Comparison of ENCODE assay signal across 12 cellular contexts in the genomic region with DNA sequence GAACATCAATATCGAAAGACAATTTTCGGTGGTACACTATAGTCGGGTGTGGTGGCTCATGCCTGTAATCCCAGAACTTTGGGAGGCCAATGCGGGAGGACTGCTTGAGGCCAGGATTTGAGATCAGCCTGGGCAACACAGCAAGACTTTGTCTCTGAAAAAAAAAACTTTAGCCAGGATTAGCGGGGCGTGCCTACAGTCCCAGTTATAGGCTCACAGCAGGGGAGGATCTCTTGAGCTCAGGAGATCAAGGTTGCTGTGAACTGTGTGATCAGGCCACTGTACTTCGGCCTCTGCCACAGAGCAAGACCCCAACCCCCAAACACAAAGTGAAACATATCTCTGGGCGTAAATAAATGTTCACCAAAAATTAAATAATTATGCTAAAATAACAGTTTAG. TPM values are rescaled to one million over a fixed set of nuclear protein-coding genes. Genes with fewer than 3 reads are reported as not detected.
DNase-seq lines count a peak whose midpoint lies in the region; ATAC-seq, FAIRE-seq and TF ChIP-seq lines count a peak whose summit lies in the region.
"Had no signal": no experiment of that assay in that cellular context is flagged by ENCODE, and none has a peak within 500 bp of the region (broad histone marks: within the 10 kb centered on the region; RNA-seq: fewer than 3 reads in every experiment).

No MANE protein-coding gene starts in this region.

- peak; percentile 77 for FAIRE-seq in HepG2 (lab: Jason Lieb, UNC)

- no peaks in the 10 kb centered on the region for H3K27me3 Mint-ChIP-seq in T-cell

- peak overlapping the region in 2 of 10 experiments; percentile 82 to 92; a peak in 3 of 20 replicates for H3K4me3 ChIP-seq in BLaER1 treated with 17β-estradiol and CSF1 and Interleukin-3, amounts not matched to agents 10 nM and 100 nM
- H3K4me3 ChIP-seq in HAP-1: no peak overlapping the region
- H3K4me3 ChIP-seq in HepG2 (replicated peaks in 1 of 3; ENCODE audit: insufficient read depth in 1 of 3, low read depth in 2 of 3, low read length in 3 of 3): peak overlapping the region; percentile 86 to 93 (median 92); a peak in 5 of 6 replicates
- H3K4me3 ChIP-seq in osteoblast (ENCODE audit: insufficient read depth, low read length): no peak overlapping the region

- ATAC-seq in T-cell (replicated peaks in 1 of 4): no peak
- ATAC-seq in HepG2: peak; percentile 45
- ATAC-seq in GM18502 (IDR thresholded peaks at IDR 0.05; ENCODE audit: poor library complexity, unreplicated experiment): no peak

- DNase-seq in HAP-1 (ENCODE audit: low spot score in 2 of 2) (peak; percentile 31 to 42), T-cell (no peak), HepG2 (ENCODE audit: low spot score) (peak; percentile 84), NCI-H2107 (lab: John Stamatoyannopoulos, UW) (no peak), osteoblast (ENCODE audit: insufficient read length, low spot score, missing footprints) (no peak), NCI-H187 treated with DMSO at 0.1 percent for 48 hours (lab: John Stamatoyannopoulos, UW) (no peak)
- DNase-seq: activated CD8-positive, alpha-beta memory T cell treated with anti-CD3 and anti-CD28 coated beads, Interleukin-2, amount 50 U/mL, for 4 hours; NCI-H1436 treated with DMSO at 0.1 percent for 48 hours; stimulated activated CD8-positive, alpha-beta memory T cell treated with anti-CD3 and anti-CD28 coated beads, Interleukin-4, amount 100 ng/mL, for 48 hours had no signal

- POLR2A ChIA-PET in T-cell (lab: Charles Lee) (interaction anchor here in 1 of 2 donors (0.7 kb wide), 1 partner anchor 23 kb away, joined by 3 read pairs; no protein-coding TSS in a partner anchor), HepG2 (lab: Yijun Ruan, JAX) (interaction anchor here (1.0 to 3.5 kb wide), 2 partner anchors 10 to 36 kb away, joined by 3 to 41 read pairs; partner anchors contain the start of gene POGK)

- peak overlapping the region in 4 of 11 experiments; percentile 12 to 94 (median 92); a peak in 2 of 22 replicates for H3K9ac ChIP-seq in BLaER1 treated with 17β-estradiol and CSF1 and Interleukin-3, amounts not matched to agents 10 nM and 100 nM
- H3K9ac ChIP-seq in HepG2 (ENCODE audit: insufficient read depth, low read depth, low read length): peak overlapping the region; percentile 93; the same call in 1 of the 2 replicates

- H2AFZ ChIP-seq in HepG2 (ENCODE audit: low read length): no peak overlapping the region
- H2AFZ ChIP-seq in osteoblast (ENCODE audit: low read length): no peak overlapping the region

- no peaks in the 10 kb centered on the region for H3K27me3 ChIP-seq in BLaER1 treated with 17β-estradiol and CSF1 and Interleukin-3, amounts not matched to agents 10 nM and 100 nM
- no peaks in the 10 kb centered on the region for H3K27me3 ChIP-seq in HAP-1 (ENCODE audit: low read depth)
- H3K27me3 ChIP-seq in HepG2 (ENCODE audit: control insufficient read depth in 1 of 2, insufficient read depth in 2 of 2, low read length in 2 of 2): no peaks in the 10 kb centered on the region; a peak in 1 of 5 replicates
- H3K27me3 ChIP-seq in osteoblast (ENCODE audit: insufficient read depth, low read length): no peaks in the 10 kb centered on the region
- H3K27me3 ChIP-seq: neutrophil had no signal

- H3K4me1 Mint-ChIP-seq in T-cell: peaks cover 54 to 66% (median 61%) of the 10 kb centered on the region in 3 donors

- H3K79me2 ChIP-seq in HepG2 (ENCODE audit: insufficient read depth, low read length) (peaks cover 55% of the 10 kb centered on the region), osteoblast (ENCODE audit: insufficient read depth, low read length) (peaks cover 51% of the 10 kb centered on the region)

- peaks cover 18 to 34% (median 27%) of the 10 kb centered on the region in 10 experiments for H3K4me1 ChIP-seq in BLaER1 treated with 17β-estradiol and CSF1 and Interleukin-3, amounts not matched to agents 10 nM and 100 nM
- peaks cover 15% of the 10 kb centered on the region for H3K4me1 ChIP-seq in HAP-1
- peaks cover 73% of the 10 kb centered on the region for H3K4me1 ChIP-seq in HepG2 (ENCODE audit: insufficient read depth, low read length)
- H3K4me1 ChIP-seq in osteoblast (ENCODE audit: insufficient read depth, low read length): peaks cover 3% of the 10 kb centered on the region

- H3K4me3 Mint-ChIP-seq in T-cell: peak overlapping the region in 2 of 3 donors; percentile 13 to 89

- intact Hi-C loops in HepG2 (cut with micrococcal nuclease; ENCODE audit: unreplicated experiment): no loop called here

- peak overlapping the region; percentile 79 to 95 (median 88); a peak in 21 of 22 replicates for H3K4me2 ChIP-seq in BLaER1 treated with 17β-estradiol and CSF1 and Interleukin-3, amounts not matched to agents 10 nM and 100 nM
- peak overlapping the region; percentile 87 for H3K4me2 ChIP-seq in HepG2 (ENCODE audit: low read depth, low read length)
- H3K4me2 ChIP-seq in osteoblast (ENCODE audit: insufficient read depth, low read length): no peak overlapping the region

- peaks cover 12 to 59% (median 43%) of the 10 kb centered on the region in 11 experiments; a peak in 17 of 22 replicates for H4K20me1 ChIP-seq in BLaER1 treated with 17β-estradiol and CSF1 and Interleukin-3, amounts not matched to agents 10 nM and 100 nM
- H4K20me1 ChIP-seq in HepG2 (ENCODE audit: insufficient read depth, low read length) (peaks cover 19% of the 10 kb centered on the region), osteoblast (ENCODE audit: insufficient read depth, low read length) (peaks cover 4% of the 10 kb centered on the region)

- TF ChIP-seq EP300 in HepG2 (IDR thresholded peaks at IDR 0.05; ENCODE audit: low read depth in 2 of 2, low read length in 2 of 2) (peak; percentile 45 to 74; a peak in 2 of 4 replicates), HepG2 (CRISPR knock-in tag; IDR thresholded peaks at IDR 0.05; ENCODE audit: borderline replicate concordance) (no peak; the same call in 1 of the 2 replicates)

- H3K27ac Mint-ChIP-seq in T-cell: no peak overlapping the region

- CTCF ChIA-PET in T-cell (lab: Charles Lee) (no interaction called here), HepG2 (lab: Yijun Ruan, JAX; ENCODE audit: low intra/inter-chr PET ratio, low total read pairs) (no interaction called here)

- peaks cover 3% of the 10 kb centered on the region for H3K36me3 Mint-ChIP-seq in T-cell

- peak in 1 of 2 experiments; percentile 38; a peak in 1 of 4 replicates for TF ChIP-seq POLR2A in HepG2 (IDR thresholded peaks at IDR 0.05; ENCODE audit: insufficient read depth in 1 of 2, low read depth in 2 of 2, low read length in 2 of 2)

- H3K9me3 Mint-ChIP-seq in T-cell: no peaks in the 10 kb centered on the region

- TSS peak; percentile 48 for BruUV-seq in HepG2 (replicated peaks; lab: Mats Ljungman, UMichigan)

- peaks cover 0 to 14% (median 7%) of the 10 kb centered on the region in 11 experiments; a peak in 17 of 22 replicates for H3K9me3 ChIP-seq in BLaER1 treated with 17β-estradiol and CSF1 and Interleukin-3, amounts not matched to agents 10 nM and 100 nM (replicated peaks in 1 of 11)
- H3K9me3 ChIP-seq in HAP-1 (no peaks in the 10 kb centered on the region; the same call in 1 of the 2 replicates), HepG2 (ENCODE audit: low read length) (no peaks in the 10 kb centered on the region), osteoblast (ENCODE audit: low read depth, low read length) (no peaks in the 10 kb centered on the region)
- H3K9me3 ChIP-seq: neutrophil had no signal

- no peak for TF ChIP-seq RAD21 in HepG2 (CRISPR knock-in tag; IDR thresholded peaks at IDR 0.05)

- TF ChIP-seq CTCF in HepG2 (CRISPR knock-in tag; IDR thresholded peaks at IDR 0.05): no peak
- no peak for TF ChIP-seq CTCF in osteoblast (IDR thresholded peaks at IDR 0.05; ENCODE audit: extremely low read depth, low read depth, low read length)

- WGBS in HepG2 (ENCODE audit: low lambda C conversion rate): 38% methylated on average over 8 of the region's 8 CpGs

- peaks cover 0 to 28% (median 12%) of the 10 kb centered on the region in 11 experiments; a peak in 13 of 22 replicates for H3K36me3 ChIP-seq in BLaER1 treated with 17β-estradiol and CSF1 and Interleukin-3, amounts not matched to agents 10 nM and 100 nM
- no peaks in the 10 kb centered on the region for H3K36me3 ChIP-seq in HAP-1 (replicated peaks)
- H3K36me3 ChIP-seq in HepG2 (replicated peaks in 1 of 2; ENCODE audit: control insufficient read depth in 1 of 2, insufficient read depth in 2 of 2, low read length in 2 of 2): no peaks in the 10 kb centered on the region; a peak in 1 of 5 replicates
- no peaks in the 10 kb centered on the region for H3K36me3 ChIP-seq in osteoblast (ENCODE audit: insufficient read depth, low read length)
- H3K36me3 ChIP-seq: neutrophil had no signal

- no peak overlapping the region for H3K27ac ChIP-seq in BLaER1 treated with 17β-estradiol and CSF1 and Interleukin-3, amounts not matched to agents 10 nM and 100 nM
- peak overlapping the region; percentile 99 for H3K27ac ChIP-seq in HepG2 (ENCODE audit: extremely low read length, insufficient read depth, low read length)
- H3K27ac ChIP-seq in osteoblast (ENCODE audit: low read depth, low read length): no peak overlapping the region

- in situ Hi-C loops in HAP-1 (cut with MboI; ENCODE audit: low sequenced_read_pairs) (no loop called here), HepG2 (cut with HindIII; ENCODE audit: extremely low pct_ligation_motif_present, low pct_unique_long_range_greater_than_20kb) (no loop called here)

RNA-seq across cellular contexts. Expression of gene TADA1, which starts 1.6 kb away (rescaled TPM):
- total RNA-seq in T-cell (10 to 100 TPM; 11.1 to 14.6 (median 12.8) TPM), HepG2 (2016; rRNA removed; fragmentation: Illumina TruSeq; extraction: Trizol) (28.3 and 38.1 TPM in 2 replicates), osteoblast (10.6 and 11.6 TPM in 2 replicates)
- 9.2 and 10.8 TPM in 2 replicates for total RNA-seq in HepG2 (2016; cell fraction: cytosol; rRNA removed; fragmentation: Illumina TruSeq; extraction: Trizol; ENCODE audit: low read depth)
- total RNA-seq in HepG2 (2016; cell fraction: insoluble cytoplasmic fraction; rRNA removed; fragmentation: Illumina TruSeq; extraction: Trizol): 27.2 and 37.8 TPM in 2 replicates
- total RNA-seq in HepG2 (2016; cell fraction: membrane; rRNA removed; fragmentation: Illumina TruSeq; extraction: Trizol): 19.5 and 22.1 TPM in 2 replicates
- 25.7 and 26.6 TPM in 2 replicates for total RNA-seq in HepG2 (2016; cell fraction: nucleus; rRNA removed; fragmentation: Illumina TruSeq; extraction: Trizol)
- 21.3 and 29.1 TPM in 2 replicates for polyA plus RNA-seq in HepG2 (2011; rRNA removed)
- polyA plus RNA-seq in HepG2 (2011; cell fraction: cytosol; rRNA removed): 15.5 and 21.7 TPM in 2 replicates
- 27.8 and 28.0 TPM in 2 replicates for polyA plus RNA-seq in HepG2 (2011; cell fraction: nucleus; rRNA removed)
- polyA plus RNA-seq in HepG2 (2012): 13.9 and 20.0 TPM in 2 replicates
- 2.2 TPM in 2 replicates for polyA plus RNA-seq in HepG2 (2016; cell fraction: cytosol; fragmentation: Illumina TruSeq; extraction: Trizol; ENCODE audit: low read depth)
- 39.2 and 41.6 TPM in 2 replicates for polyA plus RNA-seq in HepG2 (2016; cell fraction: insoluble cytoplasmic fraction; fragmentation: Illumina TruSeq; extraction: Trizol; ENCODE audit: low read depth)
- polyA plus RNA-seq in HepG2 (2016; cell fraction: membrane; fragmentation: Illumina TruSeq; extraction: Trizol; ENCODE audit: low read depth): 6.4 and 6.7 TPM in 2 replicates
- 40.2 and 43.1 TPM in 2 replicates for polyA plus RNA-seq in HepG2 (2016; cell fraction: nucleus; fragmentation: Illumina TruSeq; extraction: Trizol; ENCODE audit: insufficient read depth, low read depth)
- 14.9 and 18.3 TPM in 2 replicates for polyA minus RNA-seq in HepG2 (2011; rRNA and poly(A)+ RNA removed; ENCODE audit: low replicate concordance)
- polyA minus RNA-seq in HepG2 (2011; cell fraction: cytosol; rRNA and poly(A)+ RNA removed): 12.7 and 15.2 TPM in 2 replicates
- polyA minus RNA-seq in HepG2 (2011; cell fraction: nucleus; rRNA and poly(A)+ RNA removed): 22.0 and 27.1 TPM in 2 replicates

RNA-seq across cellular contexts. Expression of gene POGK, which starts 35.2 kb away (rescaled TPM):
- total RNA-seq in T-cell: 10 to 100 TPM; 26.2 to 45.9 (median 43.2) TPM
- total RNA-seq in HepG2 (2016; rRNA removed; fragmentation: Illumina TruSeq; extraction: Trizol): 16.2 and 17.6 TPM in 2 replicates
- 2.0 and 2.1 TPM in 2 replicates for total RNA-seq in HepG2 (2016; cell fraction: cytosol; rRNA removed; fragmentation: Illumina TruSeq; extraction: Trizol; ENCODE audit: low read depth)
- total RNA-seq in HepG2 (2016; cell fraction: insoluble cytoplasmic fraction; rRNA removed; fragmentation: Illumina TruSeq; extraction: Trizol): 16.4 and 17.5 TPM in 2 replicates
- total RNA-seq in HepG2 (2016; cell fraction: membrane; rRNA removed; fragmentation: Illumina TruSeq; extraction: Trizol): 8.6 and 8.8 TPM in 2 replicates
- total RNA-seq in HepG2 (2016; cell fraction: nucleus; rRNA removed; fragmentation: Illumina TruSeq; extraction: Trizol): 15.0 and 17.0 TPM in 2 replicates
- 4.8 and 5.3 TPM in 2 replicates for polyA plus RNA-seq in HepG2 (2011; rRNA removed)
- 4.7 and 6.4 TPM in 2 replicates for polyA plus RNA-seq in HepG2 (2011; cell fraction: cytosol; rRNA removed)
- polyA plus RNA-seq in HepG2 (2011; cell fraction: nucleus; rRNA removed): 12.4 and 14.7 TPM in 2 replicates
- polyA plus RNA-seq in HepG2 (2012): 8.0 and 9.8 TPM in 2 replicates
- 0.83 and 0.92 TPM in 2 replicates for polyA plus RNA-seq in HepG2 (2016; cell fraction: cytosol; fragmentation: Illumina TruSeq; extraction: Trizol; ENCODE audit: low read depth)
- 14.9 and 16.0 TPM in 2 replicates for polyA plus RNA-seq in HepG2 (2016; cell fraction: insoluble cytoplasmic fraction; fragmentation: Illumina TruSeq; extraction: Trizol; ENCODE audit: low read depth)
- polyA plus RNA-seq in HepG2 (2016; cell fraction: membrane; fragmentation: Illumina TruSeq; extraction: Trizol; ENCODE audit: low read depth): 5.1 and 5.4 TPM in 2 replicates
- 20.8 and 21.1 TPM in 2 replicates for polyA plus RNA-seq in HepG2 (2016; cell fraction: nucleus; fragmentation: Illumina TruSeq; extraction: Trizol; ENCODE audit: insufficient read depth, low read depth)
- polyA minus RNA-seq in HepG2 (2011; rRNA and poly(A)+ RNA removed; ENCODE audit: low replicate concordance): 9.1 and 37.8 TPM in 2 replicates
- polyA minus RNA-seq in HepG2 (2011; cell fraction: cytosol; rRNA and poly(A)+ RNA removed): 6.7 and 8.7 TPM in 2 replicates
- polyA minus RNA-seq in HepG2 (2011; cell fraction: nucleus; rRNA and poly(A)+ RNA removed): 28.5 and 30.6 TPM in 2 replicates
- 30.0 and 30.1 TPM in 2 replicates for total RNA-seq in osteoblast

Comparison
In these comparisons a context has a peak if more than half of its experiments do, and no peak if none do; other contexts are left out.
1. H3K4me3 ChIP-seq: peak in HepG2 (3 of 3); none in HAP-1 (single experiment) and osteoblast (single experiment).
2. DNase-seq: peak in HAP-1 (2 of 2) and HepG2 (single experiment); none in T-cell (0 of 34), NCI-H2107 (single experiment), osteoblast (single experiment) and NCI-H187 treated with DMSO at 0.1 percent for 48 hours (single experiment).